Comparison of ENCODE assay signal across 8 cellular contexts in genomic region chr2:159538801-159539200, GRCh38.
"Had no signal": no experiment of that assay in that cellular context is flagged by ENCODE, and none has a peak within 500 bp of the region (broad histone marks: within the 10 kb centered on the region; RNA-seq: fewer than 3 reads in every experiment).

No MANE protein-coding gene starts in this region.

- FAIRE-seq: HTR-8/SVneo had no signal

- H3K9ac ChIP-seq: GM23248, KMS-11 had no signal

- DNase-seq: GM23248, GOT3, H9, HCEC 1CT, Karpas-422, KBM-7 had no signal

- H3K4me3 Mint-ChIP-seq: H9 had no signal

- H3K4me3 ChIP-seq: GM23248 had no signal

- H3K4me1 Mint-ChIP-seq: H9 had no signal

- H3K4me2 ChIP-seq: KMS-11 had no signal

- H3K27ac Mint-ChIP-seq: H9 had no signal

- H2AFZ ChIP-seq: GM23248 had no signal

- H3K27ac ChIP-seq: GM23248, KMS-11 had no signal
